In the genomic region with DNA sequence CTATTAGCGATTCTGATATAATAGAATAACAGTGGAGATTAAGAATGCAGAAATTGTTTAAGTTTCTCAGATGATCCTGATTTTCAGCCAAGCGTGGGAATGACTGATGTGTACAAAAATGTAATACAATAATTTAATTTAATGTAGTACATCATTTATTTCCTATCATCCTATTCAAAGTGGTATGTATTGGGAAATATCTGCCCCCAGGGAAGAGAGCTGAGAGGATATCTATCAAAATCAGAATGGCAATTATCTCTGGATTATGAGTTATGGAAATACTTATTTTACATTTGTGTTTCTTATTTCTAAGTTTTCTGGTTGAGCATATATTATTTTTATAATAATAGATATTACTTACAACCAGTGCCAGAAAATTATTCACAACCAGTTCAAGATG, we compare ENCODE assay signal across 2 cellular contexts.
TF ChIP-seq lines count a peak whose summit lies in the region.

No MANE protein-coding gene starts in this region.

TF ChIP-seq in SK-N-SH treated with all-trans-retinoic acid at 6 μM for 48 hours, 23 proteins besides CTCF, POLR2A, EP300 and RAD21 (continued from another document):
- TF ChIP-seq, protein P1, sequence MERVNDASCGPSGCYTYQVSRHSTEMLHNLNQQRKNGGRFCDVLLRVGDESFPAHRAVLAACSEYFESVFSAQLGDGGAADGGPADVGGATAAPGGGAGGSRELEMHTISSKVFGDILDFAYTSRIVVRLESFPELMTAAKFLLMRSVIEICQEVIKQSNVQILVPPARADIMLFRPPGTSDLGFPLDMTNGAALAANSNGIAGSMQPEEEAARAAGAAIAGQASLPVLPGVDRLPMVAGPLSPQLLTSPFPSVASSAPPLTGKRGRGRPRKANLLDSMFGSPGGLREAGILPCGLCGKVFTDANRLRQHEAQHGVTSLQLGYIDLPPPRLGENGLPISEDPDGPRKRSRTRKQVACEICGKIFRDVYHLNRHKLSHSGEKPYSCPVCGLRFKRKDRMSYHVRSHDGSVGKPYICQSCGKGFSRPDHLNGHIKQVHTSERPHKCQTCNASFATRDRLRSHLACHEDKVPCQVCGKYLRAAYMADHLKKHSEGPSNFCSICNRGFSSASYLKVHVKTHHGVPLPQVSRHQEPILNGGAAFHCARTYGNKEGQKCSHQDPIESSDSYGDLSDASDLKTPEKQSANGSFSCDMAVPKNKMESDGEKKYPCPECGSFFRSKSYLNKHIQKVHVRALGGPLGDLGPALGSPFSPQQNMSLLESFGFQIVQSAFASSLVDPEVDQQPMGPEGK (CRISPR knock-in tag; IDR thresholded peaks at IDR 0.05; ENCODE audit: borderline replicate concordance) = peak; percentile 61; the same call in 1 of the 2 replicates
- no peak; the same call in 1 of the 2 replicates for TF ChIP-seq GLIS3 (CRISPR knock-in tag; IDR thresholded peaks at IDR 0.05)
- TF ChIP-seq OSR1 (CRISPR knock-in tag; IDR thresholded peaks at IDR 0.05) = no peak
- no peak for TF ChIP-seq ZC3H10 (CRISPR knock-in tag; IDR thresholded peaks at IDR 0.05)
- TF ChIP-seq ZNF565 (CRISPR knock-in tag; conservative IDR thresholded peaks at IDR 0.05; ENCODE audit: low read depth) = no peak
- TF ChIP-seq ESRRG (CRISPR knock-in tag; IDR thresholded peaks at IDR 0.05) = no peak
- TF ChIP-seq, protein P2, sequence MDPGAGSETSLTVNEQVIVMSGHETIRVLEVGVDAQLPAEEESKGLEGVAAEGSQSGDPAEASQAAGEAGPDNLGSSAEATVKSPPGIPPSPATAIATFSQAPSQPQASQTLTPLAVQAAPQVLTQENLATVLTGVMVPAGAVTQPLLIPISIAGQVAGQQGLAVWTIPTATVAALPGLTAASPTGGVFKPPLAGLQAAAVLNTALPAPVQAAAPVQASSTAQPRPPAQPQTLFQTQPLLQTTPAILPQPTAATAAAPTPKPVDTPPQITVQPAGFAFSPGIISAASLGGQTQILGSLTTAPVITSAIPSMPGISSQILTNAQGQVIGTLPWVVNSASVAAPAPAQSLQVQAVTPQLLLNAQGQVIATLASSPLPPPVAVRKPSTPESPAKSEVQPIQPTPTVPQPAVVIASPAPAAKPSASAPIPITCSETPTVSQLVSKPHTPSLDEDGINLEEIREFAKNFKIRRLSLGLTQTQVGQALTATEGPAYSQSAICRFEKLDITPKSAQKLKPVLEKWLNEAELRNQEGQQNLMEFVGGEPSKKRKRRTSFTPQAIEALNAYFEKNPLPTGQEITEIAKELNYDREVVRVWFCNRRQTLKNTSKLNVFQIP (CRISPR knock-in tag; IDR thresholded peaks at IDR 0.05; ENCODE audit: borderline replicate concordance, low read depth) = no peak
- peak; percentile 96 for TF ChIP-seq ISL1 (CRISPR knock-in tag; IDR thresholded peaks at IDR 0.05)
- no peak for TF ChIP-seq SNAI2 (CRISPR knock-in tag; IDR thresholded peaks at IDR 0.05)
- no peak for TF ChIP-seq TCF4 (CRISPR knock-in tag; IDR thresholded peaks at IDR 0.05; ENCODE audit: borderline replicate concordance)
- TF ChIP-seq, protein P3, sequence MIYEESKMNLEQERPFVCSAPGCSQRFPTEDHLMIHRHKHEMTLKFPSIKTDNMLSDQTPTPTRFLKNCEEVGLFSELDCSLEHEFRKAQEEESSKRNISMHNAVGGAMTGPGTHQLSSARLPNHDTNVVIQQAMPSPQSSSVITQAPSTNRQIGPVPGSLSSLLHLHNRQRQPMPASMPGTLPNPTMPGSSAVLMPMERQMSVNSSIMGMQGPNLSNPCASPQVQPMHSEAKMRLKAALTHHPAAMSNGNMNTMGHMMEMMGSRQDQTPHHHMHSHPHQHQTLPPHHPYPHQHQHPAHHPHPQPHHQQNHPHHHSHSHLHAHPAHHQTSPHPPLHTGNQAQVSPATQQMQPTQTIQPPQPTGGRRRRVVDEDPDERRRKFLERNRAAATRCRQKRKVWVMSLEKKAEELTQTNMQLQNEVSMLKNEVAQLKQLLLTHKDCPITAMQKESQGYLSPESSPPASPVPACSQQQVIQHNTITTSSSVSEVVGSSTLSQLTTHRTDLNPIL (CRISPR knock-in tag; IDR thresholded peaks at IDR 0.05; ENCODE audit: low read depth) = peak; percentile 67; the same call in 1 of the 2 replicates
- no peak for TF ChIP-seq ZNF70 (CRISPR knock-in tag; IDR thresholded peaks at IDR 0.05)
TF ChIP-seq in SK-N-SH treated with all-trans-retinoic acid at 6 μM for 48 hours: peak in this region for 3.

TF ChIP-seq in SK-N-SH, 30 proteins besides CTCF, POLR2A, EP300 and RAD21 (continued from another document):
- TF ChIP-seq PBX3 (IDR thresholded peaks at IDR 0.05) (no peak), FOXM1 (IDR thresholded peaks at IDR 0.05; ENCODE audit: low read depth) (no peak), RXRA (IDR thresholded peaks at IDR 0.05; ENCODE audit: borderline replicate concordance, low read depth) (no peak), TEAD4 (IDR thresholded peaks at IDR 0.05; ENCODE audit: borderline replicate concordance, insufficient read depth) (no peak)
